Comparison of ENCODE assay signal across 1 cellular context in genomic region chr22:47111626-47112373, GRCh38.
A peak's percentile ranks its signal among the peaks of the same experiment; 100 is the strongest.
TF ChIP-seq lines count a peak whose summit lies in the region.

No MANE protein-coding gene starts in this region.

TF ChIP-seq in IMR-90, 13 proteins besides CTCF, POLR2A, EP300 and RAD21 (continued from another document):
- peak; percentile 61 for TF ChIP-seq USF2 (IDR thresholded peaks at IDR 0.05; ENCODE audit: low read depth, low read length)
